In genomic region chr3:41196499-41197410, GRCh38 we compare ENCODE assay signal across 22 cellular contexts. TPM values are rescaled to one million over a fixed set of nuclear protein-coding genes. Genes with fewer than 3 reads are reported as not detected.
A peak's percentile ranks its signal among the peaks of the same experiment; 100 is the strongest.
DNase-seq lines count a peak whose midpoint lies in the region; ATAC-seq, FAIRE-seq and TF ChIP-seq lines count a peak whose summit lies in the region.
"Had no signal": no experiment of that assay in that cellular context is flagged by ENCODE, and none has a peak within 500 bp of the region (broad histone marks: within the 10 kb centered on the region; RNA-seq: fewer than 3 reads in every experiment).

No MANE protein-coding gene starts in this region.

- H3K4me3 Mint-ChIP-seq in stimulated activated memory B cell treated with anti-CD40 and anti-IgM and Interleukin-4, amounts not matched to agents 10 μg/mL and 1 μg/mL and 100 μg/mL, for 72 hours: no peak overlapping the region
- H3K4me3 Mint-ChIP-seq: HFFc6 had no signal

- H3K4me3 ChIP-seq in K562 (no peak overlapping the region), pancreas (no peak overlapping the region)
- H3K4me3 ChIP-seq: A549 had no signal

- CTCF ChIA-PET in K562 (lab: Yijun Ruan, JAX; ENCODE audit: low intra/inter-chr PET ratio): no interaction called here

- POLR2A ChIA-PET in K562 (lab: Yijun Ruan, JAX): interaction anchor here (0.7 to 1.2 kb wide), 3 partner anchors 9 to 48 kb away, joined by 3 to 4 read pairs (median 3); no protein-coding TSS in a partner anchor

- H3K4me1 Mint-ChIP-seq in stimulated activated memory B cell treated with anti-CD40 and anti-IgM and Interleukin-4, amounts not matched to agents 10 μg/mL and 1 μg/mL and 100 μg/mL, for 72 hours: peaks cover 14% of the 10 kb centered on the region

- no peaks in the 10 kb centered on the region for H3K36me3 Mint-ChIP-seq in stimulated activated memory B cell treated with anti-CD40 and anti-IgM and Interleukin-4, amounts not matched to agents 10 μg/mL and 1 μg/mL and 100 μg/mL, for 72 hours

- TF ChIP-seq RAD21 in K562 (CRISPR knock-in tag; conservative IDR thresholded peaks at IDR 0.05 in 1 of 2, IDR thresholded peaks at IDR 0.05 in 1 of 2): no peak

- H3K9me3 ChIP-seq in K562 (replicated peaks; ENCODE audit: control insufficient read depth, insufficient read depth, low read depth, low read length) (no peaks in the 10 kb centered on the region), pancreas (no peaks in the 10 kb centered on the region)
- H3K9me3 ChIP-seq: A549 had no signal

- ATAC-seq in K562 (no peak), pancreas (no peak), HG02610 (IDR thresholded peaks at IDR 0.05; ENCODE audit: unreplicated experiment) (no peak)
- no peak for ATAC-seq in stimulated activated memory B cell treated with anti-CD40 and anti-IgM and Interleukin-4, amounts not matched to agents 10 μg/mL and 1 μg/mL and 100 μg/mL, for 72 hours
- ATAC-seq: A549, HCT116 had no signal

- TF ChIP-seq EP300 in K562 (IDR thresholded peaks at IDR 0.05; ENCODE audit: low read length): no peak

- TF ChIP-seq POLR2A in K562 (conservative IDR thresholded peaks at IDR 0.05): no peak

- intact Hi-C loops in K562 (cut with micrococcal nuclease) (loop anchor here (5.0 kb wide), 1 partner anchor 79 kb away; no protein-coding TSS in a partner anchor), pancreas (cut with DNase I) (no loop called here)

- H3K9me1 ChIP-seq in K562 (ENCODE audit: control insufficient read depth, insufficient read depth, low read length): no peaks in the 10 kb centered on the region

- H2AFZ ChIP-seq in K562 (ENCODE audit: low read depth, low read length): no peak overlapping the region

- H3K4me1 ChIP-seq in K562 (replicated peaks in 1 of 2; ENCODE audit: control insufficient read depth in 2 of 2, insufficient read depth in 2 of 2, low read length in 2 of 2) (peaks cover 8 to 9% of the 10 kb centered on the region in 2 experiments; a peak in 4 of 5 replicates), pancreas (peaks cover 0 to 6% (median 4%) of the 10 kb centered on the region in 3 donors)

- no peaks in the 10 kb centered on the region for H3K36me3 ChIP-seq in K562 (ENCODE audit: control insufficient read depth, insufficient read depth, low read length)
- no peaks in the 10 kb centered on the region for H3K36me3 ChIP-seq in pancreas

- no peak for FAIRE-seq in K562 (lab: Jason Lieb, UNC)
- FAIRE-seq in pancreas (lab: Jason Lieb, UNC): peak; percentile 63
- FAIRE-seq: A549 had no signal

- no peak overlapping the region for H3K27ac ChIP-seq in K562 (ENCODE audit: extremely low read depth, low read depth, low read length)
- H3K27ac ChIP-seq in pancreas: no peak overlapping the region
- H3K27ac ChIP-seq: 22Rv1, A549, C4-2B, HL-60 had no signal

- BruUV-seq in K562 (replicated peaks; lab: Mats Ljungman, UMichigan): no TSS peak

- no peaks in the 10 kb centered on the region for H3K27me3 Mint-ChIP-seq in stimulated activated memory B cell treated with anti-CD40 and anti-IgM and Interleukin-4, amounts not matched to agents 10 μg/mL and 1 μg/mL and 100 μg/mL, for 72 hours

- no peak overlapping the region for H3K4me2 ChIP-seq in K562 (ENCODE audit: insufficient read depth, low read length)
- H3K4me2 ChIP-seq: A549 had no signal

- no peak overlapping the region for H3K27ac Mint-ChIP-seq in stimulated activated memory B cell treated with anti-CD40 and anti-IgM and Interleukin-4, amounts not matched to agents 10 μg/mL and 1 μg/mL and 100 μg/mL, for 72 hours
- H3K27ac Mint-ChIP-seq: HFFc6 had no signal

- no peak for TF ChIP-seq CTCF in K562 (IDR thresholded peaks at IDR 0.05 in 2 of 3, conservative IDR thresholded peaks at IDR 0.05 in 1 of 3; ENCODE audit: insufficient read depth in 2 of 3, low read depth in 1 of 3, low read length in 3 of 3)
- TF ChIP-seq CTCF in pancreas (IDR thresholded peaks at IDR 0.05): no peak

- no peaks in the 10 kb centered on the region for H3K9me3 Mint-ChIP-seq in stimulated activated memory B cell treated with anti-CD40 and anti-IgM and Interleukin-4, amounts not matched to agents 10 μg/mL and 1 μg/mL and 100 μg/mL, for 72 hours
- H3K9me3 Mint-ChIP-seq: CD4-positive, alpha-beta memory T cell; HFFc6 had no signal

- in situ Hi-C loops in K562 (cut with MboI): no loop called here

- H4K20me1 ChIP-seq in K562 (replicated peaks; ENCODE audit: control insufficient read depth, insufficient read depth, low read length): peaks cover 16% of the 10 kb centered on the region

- H3K9ac ChIP-seq in K562 (ENCODE audit: insufficient read depth in 1 of 2, low read depth in 2 of 2, low read length in 2 of 2): no peak overlapping the region

- peaks cover 5 to 30% of the 10 kb centered on the region in 2 experiments; a peak in 4 of 5 replicates for H3K27me3 ChIP-seq in K562 (ENCODE audit: control insufficient read depth in 2 of 2, insufficient read depth in 2 of 2, low read length in 2 of 2)
- H3K27me3 ChIP-seq in pancreas: no peaks in the 10 kb centered on the region

- WGBS in K562 (ENCODE audit: insufficient coverage, low coverage, missing lambda C conversion rate): 16% methylated on average over 9 of the region's 9 CpGs
- WGBS in pancreas, 2 donors: 77 to 78% methylated on average over 9 of the region's 9 CpGs

- DNase-seq in NCI-H1105 treated with DMSO at 0.1 percent for 48 hours (lab: John Stamatoyannopoulos, UW) (peak; percentile 4), NCI-H1105 (lab: John Stamatoyannopoulos, UW) (no peak), NCI-H2227 treated with DMSO at 0.1 percent for 48 hours (lab: John Stamatoyannopoulos, UW) (peak; percentile 60), K562 (ENCODE audit: extremely low read depth in 1 of 4, low spot score in 3 of 4) (no peak), pancreas (no peak), NCI-H2029 (lab: John Stamatoyannopoulos, UW) (no peak)
- DNase-seq: AML-193; CD4-positive, alpha-beta memory T cell; DMS153; DMS79; GF-D8; GOT3; H7; HFFc6; IMR-90 had no signal

- peaks cover 24% of the 10 kb centered on the region for H3K79me2 ChIP-seq in K562 (ENCODE audit: control insufficient read depth, insufficient read depth, low read length)

TF ChIP-seq in K562, 482 proteins besides CTCF, POLR2A, EP300 and RAD21 (continues in another document):
- no peak for TF ChIP-seq WHSC1 (IDR thresholded peaks at IDR 0.05; ENCODE audit: low read length)
- no peak for TF ChIP-seq AFF1 (IDR thresholded peaks at IDR 0.05; ENCODE audit: low read depth in 1 of 2, partially characterized antibody in 2 of 2)
- TF ChIP-seq MYC (IDR thresholded peaks at IDR 0.05; ENCODE audit: low read depth, low read length): no peak
- TF ChIP-seq MYC (CRISPR knock-in tag; IDR thresholded peaks at IDR 0.05; ENCODE audit: borderline replicate concordance, low read depth): no peak
- no peak for TF ChIP-seq HDGF (IDR thresholded peaks at IDR 0.05)

RNA-seq across cellular contexts. Expression of gene CTNNB1, which starts 2.5 kb away (rescaled TPM):
- 283 TPM in 2 replicates for total RNA-seq in K562 (2011; cell fraction: chromatin; rRNA removed; ENCODE audit: low replicate concordance)
- total RNA-seq in K562 (2011; cell fraction: nucleolus; rRNA removed): 151 and 154 TPM in 2 replicates
- total RNA-seq in K562 (2011; cell fraction: nucleoplasm; rRNA removed): 151 and 175 TPM in 2 replicates
- total RNA-seq in K562 (2014; rRNA removed) (164 and 193 TPM in 2 replicates), K562 (2014; rRNA removed; fragmentation: Illumina TruSeq; extraction: Trizol) (154 and 156 TPM in 2 replicates), K562 (2015; rRNA removed; fragmentation: Illumina TruSeq; extraction: Trizol) (189 and 192 TPM in 2 replicates), K562 (2021) (153 and 158 TPM in 2 replicates), pancreas (100 to 1,000 TPM in 4 of 6 donors, 10 to 100 TPM in 2; 90.1 to 228 (median 126) TPM)
- polyA plus RNA-seq in K562 (2011; rRNA removed) (193 and 203 TPM in 2 replicates), K562 (2014; fragmentation: Illumina TruSeq; extraction: Trizol) (154 and 159 TPM in 2 replicates), K562 (2014; fragmentation: Nextera tagmentation; extraction: Ambion mirVana) (10 to 100 TPM; 44.3 to 51.8 TPM), K562 (2014; rRNA removed) (100 and 126 TPM in 2 replicates), pancreas (10 to 100 TPM; 51.7 to 79.9 TPM)
- 235 and 318 TPM in 2 replicates for polyA plus RNA-seq in K562 (2011; cell fraction: cytosol; rRNA removed)
- 311 and 383 TPM in 2 replicates for polyA plus RNA-seq in K562 (2011; cell fraction: nucleus; rRNA removed)
- polyA plus RNA-seq in K562 (2012): 111 and 162 TPM in 2 replicates
- polyA minus RNA-seq in K562 (2011; rRNA and poly(A)+ RNA removed): 822 and 1,105 TPM in 2 replicates
- polyA minus RNA-seq in K562 (2011; cell fraction: cytosol; rRNA and poly(A)+ RNA removed): 157 and 240 TPM in 2 replicates
- polyA minus RNA-seq in K562 (2011; cell fraction: nucleus; rRNA and poly(A)+ RNA removed): 156 and 245 TPM in 2 replicates

Comparison
In these comparisons a context has a peak if more than half of its experiments do, and no peak if none do; other contexts are left out.
1. DNase-seq: peak in NCI-H1105 treated with DMSO at 0.1 percent for 48 hours (single experiment) and NCI-H2227 treated with DMSO at 0.1 percent for 48 hours (single experiment); none in NCI-H1105 (single experiment), K562 (0 of 4), pancreas (0 of 6) and NCI-H2029 (single experiment).